Comparison of ENCODE assay signal across 23 cellular contexts in the genomic region with DNA sequence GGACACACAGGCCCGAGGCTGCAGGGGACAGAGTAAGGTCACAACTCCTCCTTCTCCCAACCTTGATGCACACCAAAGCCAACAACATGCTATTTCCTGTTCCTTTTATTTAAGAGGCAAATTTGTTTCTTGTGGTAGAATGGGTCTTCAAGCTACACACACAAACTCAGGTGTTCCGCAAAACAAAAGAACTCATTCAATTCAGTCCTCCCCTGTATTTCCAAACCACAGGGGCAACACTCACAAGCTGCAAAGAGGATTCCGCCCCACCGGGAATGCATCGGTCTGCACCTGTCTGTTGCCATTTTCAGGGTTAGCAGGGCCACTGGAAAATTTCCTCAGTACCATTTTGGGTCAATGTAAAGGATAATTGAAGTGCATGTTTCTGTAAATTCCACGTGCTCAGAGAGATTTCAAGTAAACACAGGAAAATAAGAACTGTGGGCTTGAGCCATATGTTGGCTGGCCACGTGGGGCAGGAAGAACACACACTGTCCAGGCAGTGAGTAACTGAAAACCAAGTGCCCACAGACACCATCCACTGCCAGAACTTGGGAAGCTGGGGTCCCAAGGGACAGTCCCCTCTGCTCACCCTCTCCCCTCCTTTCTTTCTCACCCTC.
DNase-seq lines count a peak whose midpoint lies in the region; ATAC-seq, FAIRE-seq and TF ChIP-seq lines count a peak whose summit lies in the region.
"Had no signal": no experiment of that assay in that cellular context is flagged by ENCODE, and none has a peak within 500 bp of the region (broad histone marks: within the 10 kb centered on the region; RNA-seq: fewer than 3 reads in every experiment).

No MANE protein-coding gene starts in this region.

- H3K4me1 ChIP-seq in H1 (replicated peaks in 1 of 4; ENCODE audit: control insufficient read depth in 3 of 4, insufficient read depth in 4 of 4, low read length in 3 of 4) = peaks cover 6 to 17% (median 11%) of the 10 kb centered on the region in 4 experiments; a peak in 6 of 7 replicates
- no peaks in the 10 kb centered on the region for H3K4me1 ChIP-seq in mesendoderm (ENCODE audit: control insufficient read depth, low read depth, low read length)

- no peak overlapping the region for H4K91ac ChIP-seq in H1 (replicated peaks; ENCODE audit: insufficient read length, low read length)

- H3K79me1 ChIP-seq in H1 (ENCODE audit: low read depth, low read length) (no peaks in the 10 kb centered on the region), mesendoderm (ENCODE audit: low read length) (no peaks in the 10 kb centered on the region)

- POLR2A ChIA-PET in H1 (lab: Charles Lee; ENCODE audit: partially characterized antibody) = interaction anchor here (0.9 to 1.0 kb wide), 2 partner anchors 12 to 18 kb away, joined by 3 read pairs; no protein-coding TSS in a partner anchor

- H3K4ac ChIP-seq in H1 (replicated peaks; ENCODE audit: insufficient read length, low read depth, low read length) = no peak overlapping the region
- H3K4ac ChIP-seq in mesendoderm (ENCODE audit: low read depth, low read length) = no peak overlapping the region

- H3K27ac ChIP-seq in H1 (ENCODE audit: low read depth, low read length) (no peak overlapping the region), mesendoderm (ENCODE audit: low read depth, low read length) (no peak overlapping the region)
- H3K27ac ChIP-seq: 22Rv1, BLaER1 had no signal

- H3K23me2 ChIP-seq in H1 (ENCODE audit: low read depth, low read length) = no peaks in the 10 kb centered on the region

- peak; percentile 28 for DNase-seq in NCI-H146 (lab: John Stamatoyannopoulos, UW)
- DNase-seq in NCI-H146 treated with DMSO at 0.1 percent for 48 hours (lab: John Stamatoyannopoulos, UW; ENCODE audit: unreplicated experiment) = no peak
- peak; percentile 62 for DNase-seq in NCI-H2107 treated with DMSO at 0.1 percent for 48 hours (lab: John Stamatoyannopoulos, UW; ENCODE audit: unreplicated experiment)
- DNase-seq in H1 (ENCODE audit: low read depth in 1 of 2, low spot score in 2 of 2) = no peak
- DNase-seq in mesendoderm = no peak
- no peak for DNase-seq in left cardiac atrium
- DNase-seq in COR-L47 (lab: John Stamatoyannopoulos, UW) = no peak
- DNase-seq: ACHN; CD4-positive, alpha-beta T cell; MM.1S; NCI-H1048; NCI-H1417 treated with DMSO at 0.1 percent for 48 hours; NCI-H2029; NCI-H2171 treated with DMSO at 0.1 percent for 48 hours; NCI-H446 treated with DMSO at 0.1 percent for 48 hours; NCI-H526 treated with DMSO at 0.1 percent for 48 hours; Right ventricle myocardium superior had no signal

- H4K8ac ChIP-seq in H1 (ENCODE audit: extremely low read depth, insufficient read depth, low read length) (no peak overlapping the region), mesendoderm (ENCODE audit: low read depth, low read length) (no peak overlapping the region)

- WGBS in H1 (ENCODE audit: extremely low coverage in 1 of 2, insufficient coverage in 1 of 2, insufficient read length in 1 of 2, insufficient replicate concordance in 2 of 2, low coverage in 1 of 2, low lambda C conversion rate in 2 of 2, missing lambda C conversion rate in 1 of 2), 2 experiments = 56% methylated on average over 7 of the region's 7 CpGs; no CpG with 5 or more reads in 1 of the 2 experiments
- WGBS in mesendoderm (ENCODE audit: extremely low coverage, insufficient coverage, low lambda C conversion rate) = no CpG with 5 or more reads among the region's 7 CpGs

- H2BK120ac ChIP-seq in H1 (replicated peaks; ENCODE audit: low read depth, low read length) (no peak overlapping the region), mesendoderm (ENCODE audit: low read depth, low read length) (no peak overlapping the region)

- CTCF ChIA-PET in H1 (lab: Charles Lee; ENCODE audit: partially characterized antibody) = interaction anchor here (1.5 kb wide), 1 partner anchor 15 kb away, joined by 7 read pairs; no protein-coding TSS in a partner anchor

- H3K27me3 ChIP-seq in H1 (replicated peaks in 1 of 4; ENCODE audit: control insufficient read depth in 3 of 4, extremely low read depth in 1 of 4, insufficient read depth in 3 of 4, low read length in 3 of 4) = no peaks in the 10 kb centered on the region; a peak in 1 of 7 replicates
- H3K27me3 ChIP-seq in mesendoderm (ENCODE audit: insufficient read depth, low read length, poor library complexity) = no peaks in the 10 kb centered on the region
- H3K27me3 ChIP-seq: BLaER1 had no signal

- TF ChIP-seq POLR2A in H1 (IDR thresholded peaks at IDR 0.05; ENCODE audit: control extremely low read depth in 1 of 2, low read depth in 2 of 2, low read length in 2 of 2) = no peak

- H2BK5ac ChIP-seq in H1 (ENCODE audit: low read depth, low read length) (no peak overlapping the region), mesendoderm (ENCODE audit: low read length) (no peak overlapping the region)

- TF ChIP-seq RAD21 in H1 (IDR thresholded peaks at IDR 0.05 in 1 of 2, conservative IDR thresholded peaks at IDR 0.05 in 1 of 2; ENCODE audit: low read depth in 2 of 2, low read length in 2 of 2) = no peak

- H3K79me2 ChIP-seq in H1 (ENCODE audit: control insufficient read depth in 1 of 2, insufficient read depth in 2 of 2, low read length in 2 of 2) (no peaks in the 10 kb centered on the region), mesendoderm (ENCODE audit: control insufficient read depth, insufficient read depth, low read length) (no peaks in the 10 kb centered on the region)

- no peak for TF ChIP-seq CTCF in H1 (IDR thresholded peaks at IDR 0.05; ENCODE audit: control extremely low read depth in 1 of 3, insufficient read depth in 1 of 3, low read depth in 1 of 3, low read length in 3 of 3)

- no peaks in the 10 kb centered on the region for H4K20me1 ChIP-seq in H1 (replicated peaks in 1 of 2; ENCODE audit: control insufficient read depth in 1 of 2, insufficient read depth in 2 of 2, low read length in 2 of 2)
- H4K20me1 ChIP-seq: BLaER1 had no signal

- TF ChIP-seq EP300 in H1 (IDR thresholded peaks at IDR 0.05; ENCODE audit: borderline replicate concordance in 1 of 2, low read depth in 2 of 2, low read length in 2 of 2) = no peak

- H2AK5ac ChIP-seq in H1 (ENCODE audit: low read depth, low read length) = no peak overlapping the region
- no peak overlapping the region for H2AK5ac ChIP-seq in mesendoderm (ENCODE audit: low read length)

- peak; percentile 57 for FAIRE-seq in H1 (lab: Jason Lieb, UNC)
- FAIRE-seq: GM12891, HTR-8/SVneo had no signal

- no peak overlapping the region for H3K18ac ChIP-seq in H1 (ENCODE audit: extremely low read depth, low read length)
- no peak overlapping the region for H3K18ac ChIP-seq in mesendoderm (ENCODE audit: low read length)

- no peak overlapping the region for H2AFZ ChIP-seq in H1 (ENCODE audit: low read length)

- no peak overlapping the region for H3K4me2 ChIP-seq in H1 (ENCODE audit: insufficient read depth in 1 of 2, low read depth in 2 of 2, low read length in 2 of 2)
- no peak overlapping the region for H3K4me2 ChIP-seq in mesendoderm (ENCODE audit: low read length)
- H3K4me2 ChIP-seq: BLaER1 had no signal

- no peak overlapping the region for H3K9ac ChIP-seq in H1 (replicated peaks in 1 of 4; ENCODE audit: extremely low read depth in 1 of 4, low read depth in 3 of 4, low read length in 3 of 4)
- no peak overlapping the region for H3K9ac ChIP-seq in mesendoderm (ENCODE audit: low read length)
- H3K9ac ChIP-seq: BLaER1 had no signal

- H4K5ac ChIP-seq in H1 (ENCODE audit: insufficient read length, low read depth, low read length) (no peak overlapping the region), mesendoderm (ENCODE audit: low read length) (no peak overlapping the region)

- H3K9me3 ChIP-seq in H1 (ENCODE audit: insufficient read depth in 2 of 2, low read depth in 1 of 2, low read length in 1 of 2) = no peaks in the 10 kb centered on the region

- H3K56ac ChIP-seq in H1 (replicated peaks; ENCODE audit: insufficient read length, low read depth, low read length) (no peak overlapping the region), mesendoderm (ENCODE audit: low read length) (no peak overlapping the region)

- H3K23ac ChIP-seq in H1 (ENCODE audit: insufficient read length) = no peak overlapping the region
- no peak overlapping the region for H3K23ac ChIP-seq in mesendoderm (ENCODE audit: low read length)

- no peak overlapping the region for H3K14ac ChIP-seq in H1 (ENCODE audit: insufficient read length)

- H3K36me3 ChIP-seq in H1 (ENCODE audit: control insufficient read depth in 2 of 4, insufficient read depth in 4 of 4, low read length in 3 of 4) (no peaks in the 10 kb centered on the region), mesendoderm (ENCODE audit: control insufficient read depth, insufficient read depth, low read length) (no peaks in the 10 kb centered on the region)
- H3K36me3 ChIP-seq: BLaER1 had no signal

- H2BK12ac ChIP-seq in H1 (ENCODE audit: low read depth, low read length) = 0 out of 2 replicates have a peak overlapping the region, but pooled peaks have one; percentile 30

- ATAC-seq in HG02938 (IDR thresholded peaks at IDR 0.05; ENCODE audit: unreplicated experiment) = no peak
- ATAC-seq in left cardiac atrium = no peak
- ATAC-seq: HCT116 had no signal

- intact Hi-C loops in left cardiac atrium (cut with DNase I) = no loop called here

- no peak overlapping the region; the same call in 1 of the 2 replicates for H2BK20ac ChIP-seq in H1 (ENCODE audit: low read length)

- H2BK15ac ChIP-seq in H1 (ENCODE audit: low read length) = no peak overlapping the region
- no peak overlapping the region for H2BK15ac ChIP-seq in mesendoderm (replicated peaks; ENCODE audit: low read depth)

- H3K4me3 ChIP-seq in H1 (ENCODE audit: extremely low read depth in 1 of 4, insufficient read depth in 2 of 4, low read depth in 3 of 4, low read length in 4 of 4) (no peak overlapping the region), mesendoderm (ENCODE audit: low read length) (no peak overlapping the region)
- H3K4me3 ChIP-seq: BLaER1 had no signal

TF ChIP-seq in H1, 55 proteins besides CTCF, POLR2A, EP300 and RAD21:
- 0 out of 2 replicates have a peak, but pooled peaks have one; percentile 49 for TF ChIP-seq TCF12 (IDR thresholded peaks at IDR 0.05; ENCODE audit: low read depth, low read length)
- no peak for TF ChIP-seq CTBP2 (IDR thresholded peaks at IDR 0.05; ENCODE audit: borderline replicate concordance, insufficient read depth, insufficient read length, low read length)

Comparison
In these comparisons a context has a peak if more than half of its experiments do, and no peak if none do; other contexts are left out.
1. DNase-seq: peak in NCI-H146 (single experiment) and NCI-H2107 treated with DMSO at 0.1 percent for 48 hours (single experiment); none in NCI-H146 treated with DMSO at 0.1 percent for 48 hours (single experiment), H1 (0 of 2), mesendoderm (single experiment), left cardiac atrium (single experiment) and COR-L47 (single experiment).